ENCODE assay signal across 1 cellular context in the genomic region with DNA sequence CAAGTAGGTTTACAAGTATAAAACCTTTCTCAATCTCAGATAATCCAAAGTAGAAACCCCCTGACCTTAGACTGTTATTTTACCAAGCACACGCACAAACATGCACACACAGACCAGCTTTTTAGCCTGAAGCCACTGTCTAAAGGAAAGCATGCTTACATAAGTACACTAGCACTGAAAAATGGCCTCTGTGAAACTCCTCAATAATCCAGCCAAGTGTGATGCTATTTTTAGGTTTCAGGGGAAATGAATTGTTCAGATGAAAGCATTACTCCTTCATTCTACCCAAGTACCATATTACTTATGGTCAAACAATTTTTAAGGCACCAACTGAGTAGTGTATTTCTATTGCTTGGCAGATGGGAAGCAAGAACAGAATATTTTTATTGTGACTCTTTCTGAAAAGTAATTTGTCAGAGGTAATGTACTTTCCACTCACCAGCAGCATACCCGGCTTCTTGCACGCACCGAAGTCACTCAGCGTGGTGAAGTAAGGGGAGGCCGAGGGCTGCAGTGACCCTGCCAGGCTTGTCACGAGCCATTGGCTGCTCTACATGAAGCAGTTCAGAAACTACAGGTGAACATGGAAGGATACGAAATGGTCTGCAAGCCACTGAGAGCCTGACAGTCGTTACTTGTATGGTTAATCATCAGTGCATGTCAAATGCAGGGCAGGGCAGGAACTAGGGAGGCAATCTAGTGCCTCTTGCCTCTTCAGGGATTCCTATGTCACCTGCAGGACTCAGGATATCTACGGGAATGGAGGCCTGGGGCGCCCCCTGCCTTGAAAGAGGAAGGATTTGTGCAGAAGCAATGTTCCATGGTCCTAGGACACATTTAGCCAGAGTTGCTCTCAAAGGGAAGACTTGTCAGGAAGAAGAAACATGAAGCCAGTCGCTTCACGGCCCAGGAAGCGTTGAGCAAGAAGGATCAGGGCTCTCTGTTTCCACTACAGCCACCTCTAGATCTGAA.
A peak's percentile ranks its signal among the peaks of the same experiment; 100 is the strongest.
TF ChIP-seq lines count a peak whose summit lies in the region.

No MANE protein-coding gene starts in this region.

TF ChIP-seq in GM23338, 12 proteins besides CTCF, POLR2A, EP300 and RAD21:
- TF ChIP-seq, protein P1, sequence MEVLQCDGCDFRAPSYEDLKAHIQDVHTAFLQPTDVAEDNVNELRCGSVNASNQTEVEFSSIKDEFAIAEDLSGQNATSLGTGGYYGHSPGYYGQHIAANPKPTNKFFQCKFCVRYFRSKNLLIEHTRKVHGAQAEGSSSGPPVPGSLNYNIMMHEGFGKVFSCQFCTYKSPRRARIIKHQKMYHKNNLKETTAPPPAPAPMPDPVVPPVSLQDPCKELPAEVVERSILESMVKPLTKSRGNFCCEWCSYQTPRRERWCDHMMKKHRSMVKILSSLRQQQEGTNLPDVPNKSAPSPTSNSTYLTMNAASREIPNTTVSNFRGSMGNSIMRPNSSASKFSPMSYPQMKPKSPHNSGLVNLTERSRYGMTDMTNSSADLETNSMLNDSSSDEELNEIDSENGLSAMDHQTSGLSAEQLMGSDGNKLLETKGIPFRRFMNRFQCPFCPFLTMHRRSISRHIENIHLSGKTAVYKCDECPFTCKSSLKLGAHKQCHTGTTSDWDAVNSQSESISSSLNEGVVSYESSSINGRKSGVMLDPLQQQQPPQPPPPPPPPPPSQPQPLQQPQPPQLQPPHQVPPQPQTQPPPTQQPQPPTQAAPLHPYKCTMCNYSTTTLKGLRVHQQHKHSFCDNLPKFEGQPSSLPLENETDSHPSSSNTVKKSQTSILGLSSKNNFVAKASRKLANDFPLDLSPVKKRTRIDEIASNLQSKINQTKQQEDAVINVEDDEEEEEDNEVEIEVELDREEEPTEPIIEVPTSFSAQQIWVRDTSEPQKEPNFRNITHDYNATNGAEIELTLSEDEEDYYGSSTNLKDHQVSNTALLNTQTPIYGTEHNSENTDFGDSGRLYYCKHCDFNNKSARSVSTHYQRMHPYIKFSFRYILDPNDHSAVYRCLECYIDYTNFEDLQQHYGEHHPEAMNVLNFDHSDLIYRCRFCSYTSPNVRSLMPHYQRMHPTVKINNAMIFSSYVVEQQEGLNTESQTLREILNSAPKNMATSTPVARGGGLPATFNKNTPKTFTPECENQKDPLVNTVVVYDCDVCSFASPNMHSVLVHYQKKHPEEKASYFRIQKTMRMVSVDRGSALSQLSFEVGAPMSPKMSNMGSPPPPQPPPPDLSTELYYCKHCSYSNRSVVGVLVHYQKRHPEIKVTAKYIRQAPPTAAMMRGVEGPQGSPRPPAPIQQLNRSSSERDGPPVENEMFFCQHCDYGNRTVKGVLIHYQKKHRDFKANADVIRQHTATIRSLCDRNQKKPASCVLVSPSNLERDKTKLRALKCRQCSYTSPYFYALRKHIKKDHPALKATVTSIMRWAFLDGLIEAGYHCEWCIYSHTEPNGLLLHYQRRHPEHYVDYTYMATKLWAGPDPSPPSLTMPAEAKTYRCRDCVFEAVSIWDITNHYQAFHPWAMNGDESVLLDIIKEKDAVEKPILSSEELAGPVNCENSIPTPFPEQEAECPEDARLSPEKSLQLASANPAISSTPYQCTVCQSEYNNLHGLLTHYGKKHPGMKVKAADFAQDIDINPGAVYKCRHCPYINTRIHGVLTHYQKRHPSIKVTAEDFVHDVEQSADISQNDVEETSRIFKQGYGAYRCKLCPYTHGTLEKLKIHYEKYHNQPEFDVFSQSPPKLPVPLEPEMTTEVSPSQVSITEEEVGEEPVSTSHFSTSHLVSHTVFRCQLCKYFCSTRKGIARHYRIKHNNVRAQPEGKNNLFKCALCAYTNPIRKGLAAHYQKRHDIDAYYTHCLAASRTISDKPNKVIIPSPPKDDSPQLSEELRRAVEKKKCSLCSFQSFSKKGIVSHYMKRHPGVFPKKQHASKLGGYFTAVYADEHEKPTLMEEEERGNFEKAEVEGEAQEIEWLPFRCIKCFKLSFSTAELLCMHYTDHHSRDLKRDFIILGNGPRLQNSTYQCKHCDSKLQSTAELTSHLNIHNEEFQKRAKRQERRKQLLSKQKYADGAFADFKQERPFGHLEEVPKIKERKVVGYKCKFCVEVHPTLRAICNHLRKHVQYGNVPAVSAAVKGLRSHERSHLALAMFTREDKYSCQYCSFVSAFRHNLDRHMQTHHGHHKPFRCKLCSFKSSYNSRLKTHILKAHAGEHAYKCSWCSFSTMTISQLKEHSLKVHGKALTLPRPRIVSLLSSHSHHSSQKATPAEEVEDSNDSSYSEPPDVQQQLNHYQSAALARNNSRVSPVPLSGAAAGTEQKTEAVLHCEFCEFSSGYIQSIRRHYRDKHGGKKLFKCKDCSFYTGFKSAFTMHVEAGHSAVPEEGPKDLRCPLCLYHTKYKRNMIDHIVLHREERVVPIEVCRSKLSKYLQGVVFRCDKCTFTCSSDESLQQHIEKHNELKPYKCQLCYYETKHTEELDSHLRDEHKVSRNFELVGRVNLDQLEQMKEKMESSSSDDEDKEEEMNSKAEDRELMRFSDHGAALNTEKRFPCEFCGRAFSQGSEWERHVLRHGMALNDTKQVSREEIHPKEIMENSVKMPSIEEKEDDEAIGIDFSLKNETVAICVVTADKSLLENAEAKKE (CRISPR knock-in tag; IDR thresholded peaks at IDR 0.05), result 0 out of 2 replicates have a peak, but pooled peaks have one; percentile 38
- TF ChIP-seq POLR2AphosphoS5 (IDR thresholded peaks at IDR 0.05; ENCODE audit: low read depth), result no peak
